ENCODE assay signal across 8 cellular contexts in genomic region chr4:169485791-169486742, GRCh38.
DNase-seq lines count a peak whose midpoint lies in the region; ATAC-seq and TF ChIP-seq lines count a peak whose summit lies in the region.

No MANE protein-coding gene starts in this region.

- H4K20me1 ChIP-seq in osteoblast (ENCODE audit: insufficient read depth, low read length) = no peaks in the 10 kb centered on the region

- H2AFZ ChIP-seq in osteoblast (ENCODE audit: low read length) = no peak overlapping the region

- no peak overlapping the region for H3K27ac Mint-ChIP-seq in stimulated activated effector memory CD8-positive, alpha-beta T cell treated with anti-CD3 and anti-CD28 coated beads, Interleukin-12 subunit alpha, Interleukin-12 subunit beta, amount 100 ng/mL, for 72 hours

- peaks cover 2% of the 10 kb centered on the region for H3K79me2 ChIP-seq in osteoblast (ENCODE audit: insufficient read depth, low read length)

- H3K4me2 ChIP-seq in osteoblast (ENCODE audit: insufficient read depth, low read length) = peak overlapping the region; percentile 50

- no peak overlapping the region for H3K4me3 Mint-ChIP-seq in stimulated activated effector memory CD8-positive, alpha-beta T cell treated with anti-CD3 and anti-CD28 coated beads, Interleukin-12 subunit alpha, Interleukin-12 subunit beta, amount 100 ng/mL, for 72 hours

- H3K4me1 ChIP-seq in osteoblast (ENCODE audit: insufficient read depth, low read length) = peaks cover 17% of the 10 kb centered on the region

- H3K4me1 Mint-ChIP-seq in stimulated activated effector memory CD8-positive, alpha-beta T cell treated with anti-CD3 and anti-CD28 coated beads, Interleukin-12 subunit alpha, Interleukin-12 subunit beta, amount 100 ng/mL, for 72 hours = no peaks in the 10 kb centered on the region

- H3K4me3 ChIP-seq in GM06990 (replicated peaks; ENCODE audit: low read depth, low read length) (no peak overlapping the region), HFF-Myc (replicated peaks; ENCODE audit: low read depth, low read length) (no peak overlapping the region), fibroblast of villous mesenchyme (ENCODE audit: low read depth, low read length) (no peak overlapping the region), osteoblast (ENCODE audit: insufficient read depth, low read length) (peak overlapping the region; percentile 12)

- H3K36me3 Mint-ChIP-seq in stimulated activated effector memory CD8-positive, alpha-beta T cell treated with anti-CD3 and anti-CD28 coated beads, Interleukin-12 subunit alpha, Interleukin-12 subunit beta, amount 100 ng/mL, for 72 hours = no peaks in the 10 kb centered on the region

- TF ChIP-seq CTCF in GM06990 (IDR thresholded peaks at IDR 0.05; ENCODE audit: insufficient read depth, low read length, poor library complexity, severe bottlenecking) = peak; percentile 50
- peak; percentile 45 for TF ChIP-seq CTCF in HFF-Myc (IDR thresholded peaks at IDR 0.05; ENCODE audit: low read depth, low read length, missing control alignments)
- TF ChIP-seq CTCF in VCaP (conservative IDR thresholded peaks at IDR 0.05) = peak; percentile 74
- TF ChIP-seq CTCF in fibroblast of villous mesenchyme (IDR thresholded peaks at IDR 0.05; ENCODE audit: insufficient read depth, low read depth, low read length) = peak; percentile 52
- TF ChIP-seq CTCF in osteoblast (IDR thresholded peaks at IDR 0.05; ENCODE audit: extremely low read depth, low read depth, low read length) = peak; percentile 63

- H3K9me3 Mint-ChIP-seq in stimulated activated effector memory CD8-positive, alpha-beta T cell treated with anti-CD3 and anti-CD28 coated beads, Interleukin-12 subunit alpha, Interleukin-12 subunit beta, amount 100 ng/mL, for 72 hours = no peaks in the 10 kb centered on the region

- no peaks in the 10 kb centered on the region for H3K9me3 ChIP-seq in osteoblast (ENCODE audit: low read depth, low read length)

- H3K27ac ChIP-seq in VCaP (peak overlapping the region; percentile 73), osteoblast (ENCODE audit: low read depth, low read length) (peak overlapping the region; percentile 68)

- DNase-seq in AG08395 (ENCODE audit: low spot score) = peak; percentile 61
- DNase-seq in GM06990 (ENCODE audit: extremely low read depth, insufficient read length) = peak; percentile 10
- DNase-seq in HFF-Myc (ENCODE audit: extremely low read depth, low read depth) = peak; percentile 27
- DNase-seq in NCI-H1092 (lab: John Stamatoyannopoulos, UW) = peak; percentile 6
- DNase-seq in fibroblast of villous mesenchyme (ENCODE audit: low read depth) = peak; percentile 71
- DNase-seq in osteoblast (ENCODE audit: insufficient read length, low spot score, missing footprints) = no peak
- no peak for DNase-seq in stimulated activated effector memory CD8-positive, alpha-beta T cell treated with anti-CD3 and anti-CD28 coated beads, Interleukin-12 subunit alpha, Interleukin-12 subunit beta, amount 100 ng/mL, for 72 hours (ENCODE audit: low spot score in 2 of 2)

- no peaks in the 10 kb centered on the region for H3K27me3 ChIP-seq in GM06990 (replicated peaks; ENCODE audit: control insufficient read depth, insufficient read depth, low read length)
- H3K27me3 ChIP-seq in osteoblast (ENCODE audit: insufficient read depth, low read length) = no peaks in the 10 kb centered on the region

- ATAC-seq in stimulated activated effector memory CD8-positive, alpha-beta T cell treated with anti-CD3 and anti-CD28 coated beads, Interleukin-12 subunit alpha, Interleukin-12 subunit beta, amount 100 ng/mL, for 72 hours = no peak

- no peaks in the 10 kb centered on the region; the same call in 1 of the 2 replicates for H3K36me3 ChIP-seq in GM06990 (ENCODE audit: control insufficient read depth, insufficient read depth, low read length)
- H3K36me3 ChIP-seq in osteoblast (ENCODE audit: insufficient read depth, low read length) = no peaks in the 10 kb centered on the region

Comparison
In these comparisons a context has a peak if more than half of its experiments do, and no peak if none do; other contexts are left out.
1. DNase-seq: peak in AG08395 (single experiment), GM06990 (single experiment), HFF-Myc (single experiment), NCI-H1092 (single experiment) and fibroblast of villous mesenchyme (single experiment); none in osteoblast (single experiment) and stimulated activated effector memory CD8-positive, alpha-beta T cell treated with anti-CD3 and anti-CD28 coated beads, Interleukin-12 subunit alpha, Interleukin-12 subunit beta, amount 100 ng/mL, for 72 hours (0 of 2).
2. Peak in every context shown above with its lines, with median percentiles within 50 percentile points of each other: CTCF ChIP-seq.